18 cellular contexts compared by ENCODE assay signal in the genomic region with DNA sequence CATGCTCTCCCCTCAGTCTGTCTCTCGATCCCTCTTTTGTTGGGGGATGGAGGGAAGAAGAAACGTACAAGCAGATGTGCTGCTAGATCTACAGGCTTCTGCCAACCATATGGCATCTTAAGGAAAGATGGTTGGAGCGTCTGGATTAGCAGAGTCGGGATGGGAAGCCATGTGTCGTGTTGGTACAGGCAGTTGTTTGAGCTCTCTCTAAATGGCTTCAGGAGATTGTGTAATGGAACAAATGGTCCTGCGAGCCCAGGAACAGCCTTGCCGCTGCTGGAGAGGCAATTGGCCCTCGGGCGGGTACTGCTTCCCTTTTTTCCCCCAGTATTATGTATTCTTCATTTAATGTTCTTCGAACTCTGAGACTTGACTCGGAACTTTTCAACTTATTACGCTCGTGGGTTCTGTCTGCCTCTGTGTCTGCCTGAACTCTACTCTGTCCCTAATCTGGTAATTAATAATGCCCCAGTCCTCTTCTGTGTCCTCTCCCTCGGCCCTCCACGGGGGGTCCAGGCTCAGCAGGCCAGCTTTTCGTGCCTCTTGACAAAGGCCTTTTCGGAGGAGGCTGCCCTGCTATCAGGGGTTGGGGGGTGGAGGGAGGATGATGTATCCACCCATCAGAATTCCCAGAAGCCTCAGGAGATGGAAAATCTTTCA.
DNase-seq lines count a peak whose midpoint lies in the region; ATAC-seq, FAIRE-seq and TF ChIP-seq lines count a peak whose summit lies in the region.
"Had no signal": no experiment of that assay in that cellular context is flagged by ENCODE, and none has a peak within 500 bp of the region (broad histone marks: within the 10 kb centered on the region; RNA-seq: fewer than 3 reads in every experiment).

No MANE protein-coding gene starts in this region.

- no peak overlapping the region for H3K4me2 ChIP-seq in mesendoderm (ENCODE audit: low read length)
- H3K4me2 ChIP-seq: SK-N-SH had no signal

- H3K18ac ChIP-seq in mesendoderm (ENCODE audit: low read length), result no peak overlapping the region

- no peak overlapping the region for H2BK15ac ChIP-seq in mesendoderm (replicated peaks; ENCODE audit: low read depth)

- FAIRE-seq in D721Med (lab: Jason Lieb, UNC), result peak; percentile 99
- FAIRE-seq: islet of Langerhans had no signal

- H3K79me2 ChIP-seq in mesendoderm (ENCODE audit: control insufficient read depth, insufficient read depth, low read length), result no peaks in the 10 kb centered on the region

- no CpG with 5 or more reads among the region's 17 CpGs for WGBS in mesendoderm (ENCODE audit: extremely low coverage, insufficient coverage, low lambda C conversion rate)

- H3K9ac ChIP-seq in mesendoderm (ENCODE audit: low read length), result no peak overlapping the region
- H3K9ac ChIP-seq: SK-N-SH had no signal

- H3K27ac Mint-ChIP-seq in natural killer cell treated with Interleukin-12 subunit alpha and Interleukin-12 subunit beta and Interleukin-15 and Interleukin-18, amount 100 ng/mL, for 72 hours, result no peak overlapping the region
- H3K27ac Mint-ChIP-seq: activated B cell treated with CpG ODN at 0.5 μM for 24 hours; activated naive CD8-positive, alpha-beta T cell; progenitor cell of endocrine pancreas had no signal

- no peak overlapping the region for H3K27ac ChIP-seq in mesendoderm (ENCODE audit: low read depth, low read length)
- H3K27ac ChIP-seq: gastroesophageal sphincter, transverse colon had no signal

- no peak overlapping the region for H2BK120ac ChIP-seq in mesendoderm (ENCODE audit: low read depth, low read length)

- no peaks in the 10 kb centered on the region for H3K27me3 Mint-ChIP-seq in natural killer cell treated with Interleukin-12 subunit alpha and Interleukin-12 subunit beta and Interleukin-15 and Interleukin-18, amount 100 ng/mL, for 72 hours
- H3K27me3 Mint-ChIP-seq: activated B cell treated with CpG ODN at 0.5 μM for 24 hours; activated naive CD8-positive, alpha-beta T cell had no signal

- H2AK5ac ChIP-seq in mesendoderm (ENCODE audit: low read length), result no peak overlapping the region

- no peak overlapping the region for H3K4ac ChIP-seq in mesendoderm (ENCODE audit: low read depth, low read length)

- no peak overlapping the region for H3K23ac ChIP-seq in mesendoderm (ENCODE audit: low read length)

- peaks cover 2% of the 10 kb centered on the region for H3K4me1 ChIP-seq in mesendoderm (ENCODE audit: control insufficient read depth, low read depth, low read length)

- no peaks in the 10 kb centered on the region for H3K79me1 ChIP-seq in mesendoderm (ENCODE audit: low read length)

- no peak overlapping the region for H3K56ac ChIP-seq in mesendoderm (ENCODE audit: low read length)

- no peaks in the 10 kb centered on the region for H3K36me3 ChIP-seq in mesendoderm (ENCODE audit: control insufficient read depth, insufficient read depth, low read length)
- H3K36me3 ChIP-seq: transverse colon had no signal

- H3K4me3 ChIP-seq in mesendoderm (ENCODE audit: low read length), result no peak overlapping the region
- H3K4me3 ChIP-seq: gastroesophageal sphincter, transverse colon had no signal

- no peaks in the 10 kb centered on the region for H3K27me3 ChIP-seq in mesendoderm (ENCODE audit: insufficient read depth, low read length, poor library complexity)
- H3K27me3 ChIP-seq: gastroesophageal sphincter, transverse colon had no signal

- DNase-seq in D721Med (ENCODE audit: insufficient read length, low spot score) (no peak), NCI-H146 treated with DMSO at 0.1 percent for 48 hours (lab: John Stamatoyannopoulos, UW; ENCODE audit: unreplicated experiment) (peak; percentile 81), SKM-1 treated with dmso at 0.1 percent for 144 hours (lab: John Stamatoyannopoulos, UW; ENCODE audit: unreplicated experiment) (peak; percentile 69), mesendoderm (peak; percentile 45)
- no peak for DNase-seq in natural killer cell treated with Interleukin-12 subunit alpha and Interleukin-12 subunit beta and Interleukin-15 and Interleukin-18, amount 100 ng/mL, for 72 hours (ENCODE audit: low spot score)
- DNase-seq: activated B cell treated with CpG ODN at 0.5 μM for 24 hours; activated CD8-positive, alpha-beta memory T cell treated with anti-CD3 and anti-CD28 coated beads, Interleukin-2, amount 50 U/mL, for 4 hours; IMR-90; NCI-H1417 treated with DMSO at 0.1 percent for 48 hours; SK-N-SH; transverse colon had no signal

- no peak overlapping the region for H2BK5ac ChIP-seq in mesendoderm (ENCODE audit: low read length)

- TF ChIP-seq CTCF in D721Med (IDR thresholded peaks at IDR 0.05; ENCODE audit: insufficient read depth, missing control alignments), result no peak

- ATAC-seq in natural killer cell treated with Interleukin-12 subunit alpha and Interleukin-12 subunit beta and Interleukin-15 and Interleukin-18, amount 100 ng/mL, for 72 hours, result no peak
- no peak for ATAC-seq in SK-N-SH treated with all-trans-retinoic acid at 6 μM for 48 hours
- ATAC-seq in GM18909 (IDR thresholded peaks at IDR 0.05; ENCODE audit: poor library complexity, unreplicated experiment), result no peak
- no peak for ATAC-seq in HG03139 (IDR thresholded peaks at IDR 0.05; ENCODE audit: unreplicated experiment)
- ATAC-seq: gastroesophageal sphincter had no signal

- H3K4me3 Mint-ChIP-seq in natural killer cell treated with Interleukin-12 subunit alpha and Interleukin-12 subunit beta and Interleukin-15 and Interleukin-18, amount 100 ng/mL, for 72 hours, result no peak overlapping the region
- H3K4me3 Mint-ChIP-seq: activated B cell treated with CpG ODN at 0.5 μM for 24 hours; activated naive CD8-positive, alpha-beta T cell had no signal

- H3K4me1 Mint-ChIP-seq in natural killer cell treated with Interleukin-12 subunit alpha and Interleukin-12 subunit beta and Interleukin-15 and Interleukin-18, amount 100 ng/mL, for 72 hours (ENCODE audit: low read depth in 2 of 2), result peaks cover 7 to 8% of the 10 kb centered on the region in 2 donors

- H3K9me3 Mint-ChIP-seq in natural killer cell treated with Interleukin-12 subunit alpha and Interleukin-12 subunit beta and Interleukin-15 and Interleukin-18, amount 100 ng/mL, for 72 hours, result no peaks in the 10 kb centered on the region
- H3K9me3 Mint-ChIP-seq: activated B cell treated with CpG ODN at 0.5 μM for 24 hours had no signal

- H3K36me3 Mint-ChIP-seq in natural killer cell treated with Interleukin-12 subunit alpha and Interleukin-12 subunit beta and Interleukin-15 and Interleukin-18, amount 100 ng/mL, for 72 hours, result no peaks in the 10 kb centered on the region

- H4K5ac ChIP-seq in mesendoderm (ENCODE audit: low read length), result no peak overlapping the region

- no peak overlapping the region for H4K8ac ChIP-seq in mesendoderm (ENCODE audit: low read depth, low read length)

TF ChIP-seq in SK-N-SH treated with all-trans-retinoic acid at 6 μM for 48 hours, 23 proteins besides CTCF, POLR2A, EP300 and RAD21 (continues in another document):
- TF ChIP-seq SNAI2 (CRISPR knock-in tag; IDR thresholded peaks at IDR 0.05), result no peak
- TF ChIP-seq, protein P1, sequence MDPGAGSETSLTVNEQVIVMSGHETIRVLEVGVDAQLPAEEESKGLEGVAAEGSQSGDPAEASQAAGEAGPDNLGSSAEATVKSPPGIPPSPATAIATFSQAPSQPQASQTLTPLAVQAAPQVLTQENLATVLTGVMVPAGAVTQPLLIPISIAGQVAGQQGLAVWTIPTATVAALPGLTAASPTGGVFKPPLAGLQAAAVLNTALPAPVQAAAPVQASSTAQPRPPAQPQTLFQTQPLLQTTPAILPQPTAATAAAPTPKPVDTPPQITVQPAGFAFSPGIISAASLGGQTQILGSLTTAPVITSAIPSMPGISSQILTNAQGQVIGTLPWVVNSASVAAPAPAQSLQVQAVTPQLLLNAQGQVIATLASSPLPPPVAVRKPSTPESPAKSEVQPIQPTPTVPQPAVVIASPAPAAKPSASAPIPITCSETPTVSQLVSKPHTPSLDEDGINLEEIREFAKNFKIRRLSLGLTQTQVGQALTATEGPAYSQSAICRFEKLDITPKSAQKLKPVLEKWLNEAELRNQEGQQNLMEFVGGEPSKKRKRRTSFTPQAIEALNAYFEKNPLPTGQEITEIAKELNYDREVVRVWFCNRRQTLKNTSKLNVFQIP (CRISPR knock-in tag; IDR thresholded peaks at IDR 0.05; ENCODE audit: borderline replicate concordance, low read depth), result no peak
- TF ChIP-seq ZC3H10 (CRISPR knock-in tag; IDR thresholded peaks at IDR 0.05), result no peak
- no peak for TF ChIP-seq ISL1 (CRISPR knock-in tag; IDR thresholded peaks at IDR 0.05)
- TF ChIP-seq, protein P2, sequence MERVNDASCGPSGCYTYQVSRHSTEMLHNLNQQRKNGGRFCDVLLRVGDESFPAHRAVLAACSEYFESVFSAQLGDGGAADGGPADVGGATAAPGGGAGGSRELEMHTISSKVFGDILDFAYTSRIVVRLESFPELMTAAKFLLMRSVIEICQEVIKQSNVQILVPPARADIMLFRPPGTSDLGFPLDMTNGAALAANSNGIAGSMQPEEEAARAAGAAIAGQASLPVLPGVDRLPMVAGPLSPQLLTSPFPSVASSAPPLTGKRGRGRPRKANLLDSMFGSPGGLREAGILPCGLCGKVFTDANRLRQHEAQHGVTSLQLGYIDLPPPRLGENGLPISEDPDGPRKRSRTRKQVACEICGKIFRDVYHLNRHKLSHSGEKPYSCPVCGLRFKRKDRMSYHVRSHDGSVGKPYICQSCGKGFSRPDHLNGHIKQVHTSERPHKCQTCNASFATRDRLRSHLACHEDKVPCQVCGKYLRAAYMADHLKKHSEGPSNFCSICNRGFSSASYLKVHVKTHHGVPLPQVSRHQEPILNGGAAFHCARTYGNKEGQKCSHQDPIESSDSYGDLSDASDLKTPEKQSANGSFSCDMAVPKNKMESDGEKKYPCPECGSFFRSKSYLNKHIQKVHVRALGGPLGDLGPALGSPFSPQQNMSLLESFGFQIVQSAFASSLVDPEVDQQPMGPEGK (CRISPR knock-in tag; IDR thresholded peaks at IDR 0.05; ENCODE audit: borderline replicate concordance), result no peak
- TF ChIP-seq ESRRG (CRISPR knock-in tag; IDR thresholded peaks at IDR 0.05), result no peak
- no peak for TF ChIP-seq BACH2 (CRISPR knock-in tag; IDR thresholded peaks at IDR 0.05; ENCODE audit: borderline replicate concordance)

Comparison
In these comparisons a context has a peak if more than half of its experiments do, and no peak if none do; other contexts are left out.
1. DNase-seq: peak in NCI-H146 treated with DMSO at 0.1 percent for 48 hours (single experiment), SKM-1 treated with dmso at 0.1 percent for 144 hours (single experiment) and mesendoderm (single experiment); none in D721Med (single experiment) and natural killer cell treated with Interleukin-12 subunit alpha and Interleukin-12 subunit beta and Interleukin-15 and Interleukin-18, amount 100 ng/mL, for 72 hours (single experiment).